ENCODE assay signal across 30 cellular contexts in genomic region chr2:100446696-100447095, GRCh38. TPM values are rescaled to one million over a fixed set of nuclear protein-coding genes. Genes with fewer than 3 reads are reported as not detected.
DNase-seq lines count a peak whose midpoint lies in the region; ATAC-seq and TF ChIP-seq lines count a peak whose summit lies in the region.
"Had no signal": no experiment of that assay in that cellular context is flagged by ENCODE, and none has a peak within 500 bp of the region (broad histone marks: within the 10 kb centered on the region; RNA-seq: fewer than 3 reads in every experiment).

No MANE protein-coding gene starts in this region.

- H4K8ac ChIP-seq in mesenchymal stem cell (ENCODE audit: low read length): no peak overlapping the region

- H3F3A ChIP-seq in GM23248 (ENCODE audit: insufficient read depth): no peaks in the 10 kb centered on the region
- H3F3A ChIP-seq in PC-3 (ENCODE audit: low read length, unreplicated experiment): peaks cover under 1% of the 10 kb centered on the region

- H3K9me3 ChIP-seq in GM23248 (ENCODE audit: low read depth) (no peaks in the 10 kb centered on the region), PC-3 (ENCODE audit: low read length) (no peaks in the 10 kb centered on the region), mesenchymal stem cell (ENCODE audit: control insufficient read depth, low read length) (peaks cover 3% of the 10 kb centered on the region), heart right ventricle (peaks cover 0 to 14% (median 0%) of the 10 kb centered on the region in 11 donors), body of pancreas (no peaks in the 10 kb centered on the region)

- H3K14ac ChIP-seq in mesenchymal stem cell (ENCODE audit: low read length in 2 of 2): no peak overlapping the region

- no peak for TF ChIP-seq POLR2A in body of pancreas (IDR thresholded peaks at IDR 0.05)

- TF ChIP-seq CTCF in PC-3 (conservative IDR thresholded peaks at IDR 0.05; ENCODE audit: low read depth, low read length): no peak
- no peak for TF ChIP-seq CTCF in epithelial cell of proximal tubule (conservative IDR thresholded peaks at IDR 0.05; ENCODE audit: low read depth, low read length)
- TF ChIP-seq CTCF in heart right ventricle (IDR thresholded peaks at IDR 0.05): no peak
- no peak for TF ChIP-seq CTCF in body of pancreas (IDR thresholded peaks at IDR 0.05)

- ATAC-seq in PC-3: peak; percentile 35
- ATAC-seq in heart right ventricle: no peak
- no peak for ATAC-seq in body of pancreas
- ATAC-seq in activated naive CD4-positive, alpha-beta T cell treated with anti-CD3 and anti-CD28 coated beads, Interleukin-2, amount 50 U/mL, for 72 hours: no peak
- ATAC-seq: HepG2 had no signal

- no peak overlapping the region for H2AK5ac ChIP-seq in mesenchymal stem cell (ENCODE audit: low read length, severe bottlenecking)

- peak; percentile 37 for DNase-seq in GM23248
- peak; percentile 47 for DNase-seq in PC-3
- peak; percentile 35 for DNase-seq in epithelial cell of proximal tubule (ENCODE audit: low read depth)
- no peak for DNase-seq in mesenchymal stem cell
- DNase-seq in heart right ventricle: no peak
- DNase-seq in putamen (ENCODE audit: low spot score): no peak
- DNase-seq in body of pancreas: no peak
- no peak for DNase-seq in activated naive CD4-positive, alpha-beta T cell treated with anti-CD3 and anti-CD28 coated beads, Interleukin-2, amount 50 U/mL, for 72 hours (ENCODE audit: low spot score in 2 of 2)
- DNase-seq: CD4-positive, CD25-positive, alpha-beta regulatory T cell; HCEC 1CT; KBM-7; MV-4-11; NCI-H1105; NCI-H146; NCI-H1930; NCI-H2107; NCI-H524 treated with DMSO at 0.1 percent for 48 hours; NCI-H82; SIG-M5; SW 1271 had no signal

- H3K23ac ChIP-seq in mesenchymal stem cell (ENCODE audit: low read length in 2 of 2): no peak overlapping the region

- no peak overlapping the region for H3K27ac Mint-ChIP-seq in activated naive CD4-positive, alpha-beta T cell treated with anti-CD3 and anti-CD28 coated beads, Interleukin-2, amount 50 U/mL, for 72 hours
- H3K27ac Mint-ChIP-seq: CD4-positive, CD25-positive, alpha-beta regulatory T cell had no signal

- H4K20me1 ChIP-seq in GM23248 (ENCODE audit: insufficient read depth) (no peaks in the 10 kb centered on the region), PC-3 (ENCODE audit: low read length) (no peaks in the 10 kb centered on the region)
- H4K20me1 ChIP-seq: BLaER1 had no signal

- no peak overlapping the region for H2BK15ac ChIP-seq in mesenchymal stem cell (ENCODE audit: low read depth, poor library complexity, severe bottlenecking)

- H3K36me3 ChIP-seq in GM23248 (ENCODE audit: low read depth): no peaks in the 10 kb centered on the region
- no peaks in the 10 kb centered on the region for H3K36me3 ChIP-seq in PC-3 (ENCODE audit: low read depth, low read length)
- no peaks in the 10 kb centered on the region for H3K36me3 ChIP-seq in mesenchymal stem cell (ENCODE audit: control insufficient read depth in 1 of 2, insufficient read depth in 2 of 2, low read depth in 1 of 2, low read length in 2 of 2)
- no peaks in the 10 kb centered on the region for H3K36me3 ChIP-seq in heart right ventricle
- no peaks in the 10 kb centered on the region for H3K36me3 ChIP-seq in body of pancreas (replicated peaks in 1 of 2; ENCODE audit: insufficient read depth in 1 of 2, low read depth in 2 of 2)
- H3K36me3 ChIP-seq: BLaER1 had no signal

- no peaks in the 10 kb centered on the region for H3K36me3 Mint-ChIP-seq in activated naive CD4-positive, alpha-beta T cell treated with anti-CD3 and anti-CD28 coated beads, Interleukin-2, amount 50 U/mL, for 72 hours
- H3K36me3 Mint-ChIP-seq: CD4-positive, CD25-positive, alpha-beta regulatory T cell had no signal

- no peak overlapping the region for H2BK12ac ChIP-seq in mesenchymal stem cell (ENCODE audit: low read length in 2 of 2)

- H2AFZ ChIP-seq in GM23248 (no peak overlapping the region), PC-3 (ENCODE audit: low read length) (no peak overlapping the region), mesenchymal stem cell (ENCODE audit: low read depth, low read length) (no peak overlapping the region)

- in situ Hi-C loops in GM23248 (cut with MboI): no loop called here

- no TSS peak for BruUV-seq in PC-3 (replicated peaks; lab: Mats Ljungman, UMichigan)

- H4K91ac ChIP-seq in mesenchymal stem cell (ENCODE audit: low read length): no peak overlapping the region

- no peaks in the 10 kb centered on the region for H3K79me1 ChIP-seq in mesenchymal stem cell (replicated peaks; ENCODE audit: low read length, poor library complexity, severe bottlenecking)

- H3K4me1 ChIP-seq in GM23248 (ENCODE audit: insufficient read depth) (no peaks in the 10 kb centered on the region), PC-3 (ENCODE audit: insufficient read depth, low read length) (no peaks in the 10 kb centered on the region; the same call in 1 of the 2 replicates), mesenchymal stem cell (ENCODE audit: control insufficient read depth, insufficient read depth, low read depth, low read length) (no peaks in the 10 kb centered on the region), heart right ventricle (no peaks in the 10 kb centered on the region), body of pancreas (no peaks in the 10 kb centered on the region)
- H3K4me1 ChIP-seq: BLaER1 had no signal

- H3K4me3 ChIP-seq in GM23248 (no peak overlapping the region), PC-3 (ENCODE audit: low read length) (no peak overlapping the region), epithelial cell of proximal tubule (ENCODE audit: low read depth, low read length) (no peak overlapping the region), mesenchymal stem cell (ENCODE audit: insufficient read depth in 1 of 2, low read depth in 1 of 2, low read length in 2 of 2) (no peak overlapping the region), heart right ventricle (no peak overlapping the region), body of pancreas (no peak overlapping the region)
- H3K4me3 ChIP-seq: BLaER1, SK-N-MC had no signal

- CTCF ChIA-PET in PC-3 (lab: Charles Lee): no interaction called here

- no peak overlapping the region for H2BK5ac ChIP-seq in mesenchymal stem cell (ENCODE audit: low read depth, low read length, poor library complexity, severe bottlenecking)

- H3K9me2 ChIP-seq in GM23248 (ENCODE audit: insufficient read depth) (no peaks in the 10 kb centered on the region), PC-3 (replicated peaks; ENCODE audit: low read length) (no peaks in the 10 kb centered on the region)

- WGBS in GM23248 (ENCODE audit: low coverage in 1 of 2, low lambda C conversion rate in 2 of 2, missing lambda C conversion rate in 2 of 2), 2 experiments: 20 to 36% methylated on average over 2 of the region's 2 CpGs
- WGBS in mesenchymal stem cell: 73% methylated on average over 2 of the region's 2 CpGs
- WGBS in heart right ventricle, 2 donors: 73 to 83% methylated on average over 2 of the region's 2 CpGs
- WGBS in body of pancreas, 2 donors: 80 to 84% methylated on average over 2 of the region's 2 CpGs

- H3K27ac ChIP-seq in GM23248 (no peak overlapping the region), PC-3 (ENCODE audit: low read length) (peak overlapping the region; percentile 30; the same call in 1 of the 2 replicates), mesenchymal stem cell (ENCODE audit: low read length, poor library complexity, severe bottlenecking) (no peak overlapping the region), heart right ventricle (no peak overlapping the region), body of pancreas (no peak overlapping the region)
- H3K27ac ChIP-seq: BLaER1, HL-60, SK-N-MC had no signal

- H3K79me2 ChIP-seq in GM23248 (ENCODE audit: insufficient read depth): no peaks in the 10 kb centered on the region
- H3K79me2 ChIP-seq in PC-3 (ENCODE audit: low read length): no peaks in the 10 kb centered on the region

- H3K4ac ChIP-seq in mesenchymal stem cell (ENCODE audit: low read depth in 1 of 2, low read length in 2 of 2): no peak overlapping the region

- POLR2A ChIA-PET in PC-3 (lab: Charles Lee; ENCODE audit: unreplicated experiment): no interaction called here

- no peak overlapping the region for H3K18ac ChIP-seq in mesenchymal stem cell (ENCODE audit: low read depth in 1 of 2, low read length in 2 of 2)

- no peak overlapping the region for H3K9ac ChIP-seq in GM23248
- H3K9ac ChIP-seq in PC-3 (ENCODE audit: low read length): no peak overlapping the region
- H3K9ac ChIP-seq in mesenchymal stem cell (ENCODE audit: low read length): peak overlapping the region; percentile 26
- H3K9ac ChIP-seq: BLaER1 had no signal

- H3K4me2 ChIP-seq in GM23248 (ENCODE audit: unreplicated experiment): no peak overlapping the region
- H3K4me2 ChIP-seq in PC-3 (ENCODE audit: low read length): no peak overlapping the region
- H3K4me2 ChIP-seq in mesenchymal stem cell (ENCODE audit: low read length, poor library complexity, severe bottlenecking): no peak overlapping the region
- H3K4me2 ChIP-seq: BLaER1 had no signal

- intact Hi-C loops in PC-3 (cut with micrococcal nuclease) (no loop called here), heart right ventricle (cut with DNase I) (loop anchor here in 1 of 10 donors (10.0 kb wide), 1 partner anchor 98 kb away; no protein-coding TSS in a partner anchor), body of pancreas (cut with DNase I) (no loop called here)

- no peaks in the 10 kb centered on the region for H3K9me3 Mint-ChIP-seq in activated naive CD4-positive, alpha-beta T cell treated with anti-CD3 and anti-CD28 coated beads, Interleukin-2, amount 50 U/mL, for 72 hours

- H2BK120ac ChIP-seq in mesenchymal stem cell (ENCODE audit: low read depth, low read length): no peak overlapping the region

- H3K27me3 ChIP-seq in GM23248 (replicated peaks; ENCODE audit: insufficient read depth) (no peaks in the 10 kb centered on the region), PC-3 (ENCODE audit: low read length) (no peaks in the 10 kb centered on the region; the same call in 1 of the 2 replicates), mesenchymal stem cell (ENCODE audit: control insufficient read depth in 1 of 2, insufficient read depth in 1 of 2, low read length in 2 of 2) (peaks cover 0 to 14% of the 10 kb centered on the region in 2 experiments), heart right ventricle (peaks cover 0 to 5% (median 0%) of the 10 kb centered on the region in 7 donors), body of pancreas (no peaks in the 10 kb centered on the region)
- H3K27me3 ChIP-seq: BLaER1 had no signal

RNA-seq across cellular contexts. Expression of gene NMS, which starts 23.6 kb away (rescaled TPM):
- not detected in 2 replicates for total RNA-seq in GM23248 (2014; rRNA removed; shearing (Covaris generic))
- not detected in 2 replicates for polyA plus RNA-seq in GM23248 (2016; fragmentation: Nextera tagmentation; extraction: Ambion mirVana)
- not detected in 2 replicates for total RNA-seq in PC-3 (2014; rRNA removed)
- total RNA-seq in epithelial cell of proximal tubule: not detected in 2 replicates
- polyA plus RNA-seq in mesenchymal stem cell (2013, experiment 1 of 2): not detected
- not detected for polyA plus RNA-seq in mesenchymal stem cell (2013, experiment 2 of 2)
- total RNA-seq in heart right ventricle: not detected
- polyA plus RNA-seq in heart right ventricle: not detected
- total RNA-seq in body of pancreas: not detected
- total RNA-seq in activated naive CD4-positive, alpha-beta T cell treated with anti-CD3 and anti-CD28 coated beads, Interleukin-2, amount 50 U/mL, for 72 hours: not detected
- total RNA-seq: CD4-positive, CD25-positive, alpha-beta regulatory T cell; G401; H1; HepG2; HT-29; LHCN-M2; MCF 10A had no signal
- polyA plus RNA-seq: AG04450; CD4-positive, CD25-positive, alpha-beta regulatory T cell; H1; HepG2 had no signal

RNA-seq across cellular contexts. Expression of gene CHST10, which starts 29.2 kb away (rescaled TPM):
- 6.2 and 12.9 TPM in 2 replicates for total RNA-seq in GM23248 (2014; rRNA removed; shearing (Covaris generic))
- polyA plus RNA-seq in GM23248 (2016; fragmentation: Nextera tagmentation; extraction: Ambion mirVana) (4.7 and 5.2 TPM in 2 replicates), heart right ventricle (1 to 10 TPM; 5.1 to 7.3 TPM)
- total RNA-seq in PC-3 (2014; rRNA removed) (13.4 and 17.8 TPM in 2 replicates), epithelial cell of proximal tubule (8.8 and 18.1 TPM in 2 replicates), heart right ventricle (10 to 100 TPM in 4 of 10 donors, 1 to 10 TPM in 6; 6.2 to 11.8 (median 9.5) TPM), body of pancreas (10 to 100 TPM in 1 of 2 donors, 1 to 10 TPM in 1; 2.3 to 13.0 TPM)
- polyA plus RNA-seq in mesenchymal stem cell (2013, experiment 1 of 2): 7.1 TPM
- polyA plus RNA-seq in mesenchymal stem cell (2013, experiment 2 of 2): 7.2 TPM
- total RNA-seq in activated naive CD4-positive, alpha-beta T cell treated with anti-CD3 and anti-CD28 coated beads, Interleukin-2, amount 50 U/mL, for 72 hours: 1 to 10 TPM; 1.6 to 7.3 TPM
- total RNA-seq: HT-29 had no signal

Comparison
In these comparisons a context has a peak if more than half of its experiments do, and no peak if none do; other contexts are left out.
1. DNase-seq: peak in GM23248 (single experiment), PC-3 (single experiment) and epithelial cell of proximal tubule (single experiment); none in mesenchymal stem cell (single experiment), heart right ventricle (0 of 2), putamen (single experiment), body of pancreas (0 of 4) and activated naive CD4-positive, alpha-beta T cell treated with anti-CD3 and anti-CD28 coated beads, Interleukin-2, amount 50 U/mL, for 72 hours (0 of 2).